ENCODE assay signal across 8 cellular contexts in the genomic region with DNA sequence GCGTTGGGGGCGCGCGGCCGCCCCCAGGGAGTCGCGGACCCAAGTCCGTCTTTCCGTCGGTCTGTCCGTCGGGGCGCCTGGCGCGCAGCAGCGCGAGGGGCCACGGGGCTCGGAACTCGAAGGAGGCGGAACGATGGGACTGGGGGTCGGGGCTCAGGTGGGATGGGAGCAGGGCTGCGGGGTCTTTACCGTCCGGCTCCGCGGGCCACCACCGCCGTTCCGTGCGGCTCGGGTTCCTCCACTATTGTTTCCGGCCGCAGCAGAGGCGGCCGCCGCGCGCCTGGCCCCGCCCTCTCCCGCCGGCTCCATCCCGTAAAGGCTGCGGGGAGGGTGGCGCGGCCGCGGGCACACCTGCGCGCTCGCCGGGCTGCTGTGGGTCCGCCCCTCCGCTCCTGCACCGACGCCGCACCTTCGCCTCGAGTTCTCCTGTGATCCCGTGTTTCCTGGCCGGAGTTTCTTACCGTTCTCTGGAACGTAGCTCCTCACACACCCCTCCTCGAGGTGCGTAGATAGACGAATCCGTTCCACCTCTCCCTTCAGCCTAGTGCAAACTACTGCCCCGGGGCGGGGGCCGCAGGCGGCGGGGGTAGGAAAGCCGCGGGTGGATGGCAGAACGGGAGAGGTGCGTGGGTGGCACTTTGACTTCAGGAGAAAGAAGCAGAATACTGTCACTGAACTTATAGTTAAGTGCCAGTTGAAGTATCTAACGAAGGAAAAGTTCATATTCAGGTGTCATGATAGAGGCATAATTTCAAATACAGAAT. TPM values are rescaled to one million over a fixed set of nuclear protein-coding genes. Genes with fewer than 3 reads are reported as not detected.
DNase-seq lines count a peak whose midpoint lies in the region; ATAC-seq and TF ChIP-seq lines count a peak whose summit lies in the region.

Gene C21orf91, minus strand, starts transcription at position 243 of the 764 bp plus-strand sequence. CDS start 1,038 bp downstream, outside the sequence.

- TF ChIP-seq CTCF in cardiac muscle cell (IDR thresholded peaks at IDR 0.05; ENCODE audit: low read depth, low read length), result no peak
- TF ChIP-seq CTCF in type B pancreatic cell (conservative IDR thresholded peaks at IDR 0.05), result no peak

- no peaks in the 10 kb centered on the region for H3K27me3 ChIP-seq in cardiac muscle cell

- no peaks in the 10 kb centered on the region for H3K9me3 Mint-ChIP-seq in type B pancreatic cell

- H3K4me3 ChIP-seq in cardiac muscle cell, result peak within 1 kb of the TSS; percentile 73

- peaks cover 3% of the 10 kb centered on the region for H3K36me3 Mint-ChIP-seq in type B pancreatic cell

- H3K9me3 ChIP-seq in cardiac muscle cell (ENCODE audit: low read depth), result no peaks in the 10 kb centered on the region

- H3K27me3 Mint-ChIP-seq in type B pancreatic cell, result peaks cover 11% of the 10 kb centered on the region

- peaks cover 7% of the 10 kb centered on the region for H3K36me3 ChIP-seq in cardiac muscle cell

- peak; percentile 92 for ATAC-seq in HG02610 (IDR thresholded peaks at IDR 0.05; ENCODE audit: unreplicated experiment)

- peak; percentile 93 for TF ChIP-seq POLR2A in GM10847 (IDR thresholded peaks at IDR 0.05; ENCODE audit: extremely low read depth, insufficient read length)

- DNase-seq in NCI-H1092 (lab: John Stamatoyannopoulos, UW) (peak; percentile 79), SW 1271 (lab: John Stamatoyannopoulos, UW) (peak; percentile 44 to 79), cardiac muscle cell (ENCODE audit: low read depth in 1 of 2, low spot score in 1 of 2) (peak; percentile 87 to 94), pons (ENCODE audit: low spot score) (peak; percentile 95), type B pancreatic cell (ENCODE audit: extremely low spot score, unreplicated experiment) (peak; percentile 90)
- peak; percentile 62 for DNase-seq in activated naive CD8-positive, alpha-beta T cell treated with anti-CD3 and anti-CD28 coated beads, Interleukin-2, amount 50 U/mL, for 16 hours (ENCODE audit: low read depth, low spot score)

- H3K27ac ChIP-seq in cardiac muscle cell, result peak within 1 kb of the TSS; percentile 99

- H3K4me1 Mint-ChIP-seq in type B pancreatic cell (ENCODE audit: unreplicated experiment), result peaks cover 12% of the 10 kb centered on the region

- H3K27ac Mint-ChIP-seq in type B pancreatic cell, result peak within 1 kb of the TSS; percentile 98

- H3K4me3 Mint-ChIP-seq in type B pancreatic cell, result peak within 1 kb of the TSS; percentile 97

- H3K4me1 ChIP-seq in cardiac muscle cell (ENCODE audit: low read depth), result peaks cover 18% of the 10 kb centered on the region

RNA-seq across cellular contexts. Expression of gene C21orf91, which starts in this region (rescaled TPM):
- 8.6 and 12.7 TPM in 2 replicates for total RNA-seq in cardiac muscle cell
- polyA plus RNA-seq in cardiac muscle cell, result 11.2 and 23.2 TPM in 2 replicates
- total RNA-seq in type B pancreatic cell (ENCODE audit: low replicate concordance), result 14.5 and 35.8 TPM in 2 replicates

Comparison
In these comparisons a context has a peak if more than half of its experiments do, and no peak if none do; other contexts are left out.
1. Peak in every context shown above with its lines: DNase-seq, ATAC-seq, H3K4me3 ChIP-seq and H3K27ac ChIP-seq.